1 cellular context compared by ENCODE assay signal in the genomic region with DNA sequence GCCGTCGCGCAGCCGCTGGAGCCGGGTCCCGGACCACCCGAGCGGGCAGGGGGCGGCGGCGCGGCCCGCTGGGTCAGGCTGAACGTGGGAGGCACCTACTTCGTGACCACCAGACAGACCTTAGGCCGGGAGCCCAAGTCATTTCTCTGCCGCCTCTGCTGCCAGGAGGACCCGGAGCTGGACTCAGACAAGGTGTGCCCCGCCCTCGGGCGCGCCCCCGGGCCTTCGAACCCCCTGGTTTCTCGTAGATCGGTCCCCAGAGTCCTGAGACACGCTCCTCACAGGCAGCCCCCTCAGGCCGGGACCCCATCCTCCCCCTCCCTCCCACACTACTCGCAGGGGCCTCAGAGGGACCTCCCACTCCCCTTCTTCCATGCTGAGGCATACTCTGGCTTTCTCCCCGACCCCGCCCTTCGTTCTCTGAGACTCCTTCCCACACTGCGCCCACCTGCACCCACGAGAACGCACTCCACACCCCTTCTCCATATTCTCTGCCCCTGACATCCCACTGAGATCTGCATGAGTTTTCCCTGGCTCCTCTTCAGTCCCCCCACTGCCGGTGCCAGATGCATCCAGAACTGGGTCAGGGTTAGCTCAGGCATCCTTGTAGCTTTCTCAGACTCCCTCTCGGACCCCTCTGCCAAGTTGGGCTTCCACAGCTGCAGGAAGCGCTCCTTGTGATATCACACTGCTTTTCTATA.
A peak's percentile ranks its signal among the peaks of the same experiment; 100 is the strongest.
TF ChIP-seq lines count a peak whose summit lies in the region.

No MANE protein-coding gene starts in this region.

TF ChIP-seq in GM12878, 131 proteins besides CTCF, POLR2A, EP300 and RAD21:
- TF ChIP-seq TCF3 (IDR thresholded peaks at IDR 0.05; ENCODE audit: borderline replicate concordance, insufficient read depth, low read depth, low read length) (no peak), HDGF (IDR thresholded peaks at IDR 0.05) (peak; percentile 38; the same call in 1 of the 2 replicates), RUNX3 (IDR thresholded peaks at IDR 0.05; ENCODE audit: low read length) (no peak)
- TF ChIP-seq, protein P1, sequence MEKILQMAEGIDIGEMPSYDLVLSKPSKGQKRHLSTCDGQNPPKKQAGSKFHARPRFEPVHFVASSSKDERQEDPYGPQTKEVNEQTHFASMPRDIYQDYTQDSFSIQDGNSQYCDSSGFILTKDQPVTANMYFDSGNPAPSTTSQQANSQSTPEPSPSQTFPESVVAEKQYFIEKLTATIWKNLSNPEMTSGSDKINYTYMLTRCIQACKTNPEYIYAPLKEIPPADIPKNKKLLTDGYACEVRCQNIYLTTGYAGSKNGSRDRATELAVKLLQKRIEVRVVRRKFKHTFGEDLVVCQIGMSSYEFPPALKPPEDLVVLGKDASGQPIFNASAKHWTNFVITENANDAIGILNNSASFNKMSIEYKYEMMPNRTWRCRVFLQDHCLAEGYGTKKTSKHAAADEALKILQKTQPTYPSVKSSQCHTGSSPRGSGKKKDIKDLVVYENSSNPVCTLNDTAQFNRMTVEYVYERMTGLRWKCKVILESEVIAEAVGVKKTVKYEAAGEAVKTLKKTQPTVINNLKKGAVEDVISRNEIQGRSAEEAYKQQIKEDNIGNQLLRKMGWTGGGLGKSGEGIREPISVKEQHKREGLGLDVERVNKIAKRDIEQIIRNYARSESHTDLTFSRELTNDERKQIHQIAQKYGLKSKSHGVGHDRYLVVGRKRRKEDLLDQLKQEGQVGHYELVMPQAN (conservative IDR thresholded peaks at IDR 0.05): peak; percentile 52; the same call in 1 of the 2 replicates
